2 cellular contexts compared by ENCODE assay signal in the genomic region with DNA sequence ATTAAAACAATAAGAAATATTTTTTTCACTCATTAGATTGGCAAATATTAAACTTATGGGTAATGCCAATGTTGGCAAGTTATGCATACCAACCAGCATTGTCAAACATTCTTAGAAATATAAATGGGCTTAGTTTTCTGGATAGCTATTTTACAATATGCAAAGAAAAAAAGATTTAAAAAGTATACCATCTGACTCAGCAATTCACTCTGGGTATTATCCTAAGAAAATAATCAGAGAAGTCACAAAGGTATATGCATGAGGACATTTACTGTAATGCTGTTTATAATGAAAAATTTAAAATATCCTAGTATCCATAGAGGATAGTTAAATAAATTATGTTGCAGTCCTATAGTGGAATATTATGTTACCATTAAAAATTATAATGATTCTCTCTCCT.
TF ChIP-seq lines count a peak whose summit lies in the region.

No MANE protein-coding gene starts in this region.

TF ChIP-seq in HepG2, 621 proteins besides CTCF, POLR2A, EP300 and RAD21:
- no peak for TF ChIP-seq ZNF496 (CRISPR knock-in tag; IDR thresholded peaks at IDR 0.05; ENCODE audit: insufficient replicate concordance)
- TF ChIP-seq ZMAT5 (CRISPR knock-in tag; IDR thresholded peaks at IDR 0.05; ENCODE audit: borderline replicate concordance, low read depth), result no peak
- TF ChIP-seq, protein P1, sequence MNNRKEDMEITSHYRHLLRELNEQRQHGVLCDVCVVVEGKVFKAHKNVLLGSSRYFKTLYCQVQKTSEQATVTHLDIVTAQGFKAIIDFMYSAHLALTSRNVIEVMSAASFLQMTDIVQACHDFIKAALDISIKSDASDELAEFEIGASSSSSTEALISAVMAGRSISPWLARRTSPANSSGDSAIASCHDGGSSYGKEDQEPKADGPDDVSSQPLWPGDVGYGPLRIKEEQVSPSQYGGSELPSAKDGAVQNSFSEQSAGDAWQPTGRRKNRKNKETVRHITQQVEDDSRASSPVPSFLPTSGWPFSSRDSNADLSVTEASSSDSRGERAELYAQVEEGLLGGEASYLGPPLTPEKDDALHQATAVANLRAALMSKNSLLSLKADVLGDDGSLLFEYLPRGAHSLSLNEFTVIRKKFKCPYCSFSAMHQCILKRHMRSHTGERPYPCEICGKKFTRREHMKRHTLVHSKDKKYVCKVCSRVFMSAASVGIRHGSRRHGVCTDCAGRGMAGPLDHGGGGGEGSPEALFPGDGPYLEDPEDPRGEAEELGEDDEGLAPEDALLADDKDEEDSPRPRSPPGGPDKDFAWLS (CRISPR knock-in tag; IDR thresholded peaks at IDR 0.05; ENCODE audit: borderline replicate concordance), result no peak
- TF ChIP-seq MAFK (conservative IDR thresholded peaks at IDR 0.05 in 1 of 2, IDR thresholded peaks at IDR 0.05 in 1 of 2; ENCODE audit: low read length in 2 of 2), result peak in 1 of 2 experiments; percentile 60; a peak in 2 of 4 replicates
- TF ChIP-seq MAFF (IDR thresholded peaks at IDR 0.05; ENCODE audit: low read depth, low read length), result peak; percentile 9; the same call in 1 of the 2 replicates
- TF ChIP-seq ATF4 (CRISPR knock-in tag; IDR thresholded peaks at IDR 0.05), result no peak

TF ChIP-seq in IMR-90, 13 proteins besides CTCF, POLR2A, EP300 and RAD21:
- TF ChIP-seq FOS (IDR thresholded peaks at IDR 0.05; ENCODE audit: low read depth, low read length), result no peak
- TF ChIP-seq MAFK (IDR thresholded peaks at IDR 0.05; ENCODE audit: low read depth, low read length), result peak; percentile 29; the same call in 1 of the 2 replicates
